In genomic region chr16:84755004-84755672, GRCh38 we compare ENCODE assay signal across 11 cellular contexts. TPM values are rescaled to one million over a fixed set of nuclear protein-coding genes. Genes with fewer than 3 reads are reported as not detected.
DNase-seq lines count a peak whose midpoint lies in the region; ATAC-seq, FAIRE-seq and TF ChIP-seq lines count a peak whose summit lies in the region.
"Had no signal": no experiment of that assay in that cellular context is flagged by ENCODE, and none has a peak within 500 bp of the region (broad histone marks: within the 10 kb centered on the region; RNA-seq: fewer than 3 reads in every experiment).

No MANE protein-coding gene starts in this region.

- H3K36me3 Mint-ChIP-seq in CD4-positive, CD25-positive, alpha-beta regulatory T cell, result peaks cover 8% of the 10 kb centered on the region

- H3F3A ChIP-seq in Loucy (ENCODE audit: low read depth), result peaks cover 10% of the 10 kb centered on the region

- H3K14ac ChIP-seq in trophoblast cell (ENCODE audit: low read length), result peak overlapping the region; percentile 12

- peaks cover 8% of the 10 kb centered on the region for H4K20me1 ChIP-seq in Loucy (ENCODE audit: insufficient read depth, low read length, poor library complexity, severe bottlenecking)

- H3K9ac ChIP-seq in Loucy (ENCODE audit: low read depth, low read length, poor library complexity, severe bottlenecking) (peak overlapping the region; percentile 62), trophoblast cell (ENCODE audit: low read length) (no peak overlapping the region)

- no peak overlapping the region for H3K4me3 ChIP-seq in CD4-positive, CD25-positive, alpha-beta regulatory T cell (ENCODE audit: low read depth, low read length)
- peak overlapping the region; percentile 18 for H3K4me3 ChIP-seq in Loucy (ENCODE audit: low read length, poor library complexity, severe bottlenecking)
- H3K4me3 ChIP-seq in effector memory CD4-positive, alpha-beta T cell (ENCODE audit: insufficient read depth, low read depth, low read length, poor library complexity, severe bottlenecking), result peak overlapping the region; percentile 28
- H3K4me3 ChIP-seq in trophoblast cell (ENCODE audit: low read depth, low read length), result no peak overlapping the region
- H3K4me3 ChIP-seq: coronary artery, SK-N-MC had no signal

- DNase-seq in CD4-positive, CD25-positive, alpha-beta regulatory T cell, result no peak
- no peak for DNase-seq in effector memory CD4-positive, alpha-beta T cell
- DNase-seq in trophoblast cell, result no peak
- no peak for DNase-seq in stimulated activated naive CD4-positive, alpha-beta T cell treated with Interleukin-2 at 50 U/mL for 16 hours (lab: John Stamatoyannopoulos, UW)
- no peak for DNase-seq in D721Med (ENCODE audit: insufficient read length, low spot score)
- DNase-seq in anterior cingulate cortex (lab: John Stamatoyannopoulos, UW), result no peak
- DNase-seq in H54 (ENCODE audit: insufficient read length, low spot score), result no peak

- H3K23ac ChIP-seq in trophoblast cell (ENCODE audit: low read length), result no peak overlapping the region

- peak overlapping the region; percentile 28 for H3K27ac ChIP-seq in CD4-positive, CD25-positive, alpha-beta regulatory T cell (ENCODE audit: insufficient read depth, low read length, poor library complexity, severe bottlenecking)
- H3K27ac ChIP-seq in effector memory CD4-positive, alpha-beta T cell (ENCODE audit: insufficient read depth, low read length, poor library complexity, severe bottlenecking), result peak overlapping the region; percentile 46
- H3K27ac ChIP-seq in trophoblast cell (ENCODE audit: low read depth, low read length), result no peak overlapping the region
- H3K27ac ChIP-seq: coronary artery, SK-N-MC had no signal

- no peaks in the 10 kb centered on the region for H3K9me3 ChIP-seq in CD4-positive, CD25-positive, alpha-beta regulatory T cell (ENCODE audit: control insufficient read depth in 2 of 2, low read length in 2 of 2)
- H3K9me3 ChIP-seq in Loucy (ENCODE audit: insufficient read depth, low read depth, low read length) (no peaks in the 10 kb centered on the region), trophoblast cell (ENCODE audit: insufficient read depth, low read depth, low read length) (no peaks in the 10 kb centered on the region)
- H3K9me3 ChIP-seq in effector memory CD4-positive, alpha-beta T cell (ENCODE audit: control insufficient read depth, low read length), result no peaks in the 10 kb centered on the region

- peak overlapping the region; percentile 59 for H2BK12ac ChIP-seq in trophoblast cell (ENCODE audit: low read length)

- H3K4me2 ChIP-seq in Loucy (ENCODE audit: low read depth, low read length, poor library complexity, severe bottlenecking) (peak overlapping the region; percentile 55), trophoblast cell (ENCODE audit: low read length) (no peak overlapping the region)

- peaks cover 55% of the 10 kb centered on the region for H3K4me1 ChIP-seq in CD4-positive, CD25-positive, alpha-beta regulatory T cell (ENCODE audit: control insufficient read depth, insufficient read depth, low read length, poor library complexity, severe bottlenecking)
- H3K4me1 ChIP-seq in Loucy (ENCODE audit: insufficient read depth, low read length, poor library complexity, severe bottlenecking) (peaks cover 59% of the 10 kb centered on the region), trophoblast cell (ENCODE audit: control insufficient read depth in 1 of 2, insufficient read depth in 2 of 2, low read length in 2 of 2) (peaks cover 2 to 6% of the 10 kb centered on the region in 2 experiments)
- peaks cover 50% of the 10 kb centered on the region for H3K4me1 ChIP-seq in effector memory CD4-positive, alpha-beta T cell (ENCODE audit: control insufficient read depth, insufficient read depth, low read length, poor library complexity, severe bottlenecking)

- peaks cover 89% of the 10 kb centered on the region for H3K79me2 ChIP-seq in Loucy (ENCODE audit: insufficient read depth, low read length)
- peaks cover 4% of the 10 kb centered on the region for H3K79me2 ChIP-seq in trophoblast cell (ENCODE audit: control insufficient read depth, insufficient read depth, low read length, poor library complexity)

- TF ChIP-seq CTCF in Loucy (conservative IDR thresholded peaks at IDR 0.05; ENCODE audit: low read length) (no peak), D721Med (IDR thresholded peaks at IDR 0.05; ENCODE audit: insufficient read depth, missing control alignments) (no peak)

- no peak for ATAC-seq in CD4-positive, CD25-positive, alpha-beta regulatory T cell (ENCODE audit: low read depth in 2 of 2)

- H3K79me1 ChIP-seq in trophoblast cell (ENCODE audit: low read length), result peaks cover 4% of the 10 kb centered on the region

- H2AFZ ChIP-seq in Loucy (ENCODE audit: low read length), result no peak overlapping the region
- no peak overlapping the region for H2AFZ ChIP-seq in trophoblast cell (ENCODE audit: insufficient read depth, low read length, poor library complexity)

- peak overlapping the region in 3 of 4 donors; percentile 39 to 64 (median 50) for H3K4me3 Mint-ChIP-seq in CD4-positive, CD25-positive, alpha-beta regulatory T cell

- H3K27me3 ChIP-seq in CD4-positive, CD25-positive, alpha-beta regulatory T cell (ENCODE audit: control insufficient read depth, insufficient read depth, low read length), result no peaks in the 10 kb centered on the region
- H3K27me3 ChIP-seq in Loucy (ENCODE audit: insufficient read depth, low read length, poor library complexity, severe bottlenecking) (no peaks in the 10 kb centered on the region), trophoblast cell (ENCODE audit: insufficient read depth, low read length) (no peaks in the 10 kb centered on the region)
- H3K27me3 ChIP-seq in effector memory CD4-positive, alpha-beta T cell (replicated peaks; ENCODE audit: control insufficient read depth, insufficient read depth, low read length, poor library complexity, severe bottlenecking), result no peaks in the 10 kb centered on the region

- no peaks in the 10 kb centered on the region for H3K9me2 ChIP-seq in Loucy (replicated peaks; ENCODE audit: low read depth, low read length)

- no peak overlapping the region for H4K8ac ChIP-seq in trophoblast cell (ENCODE audit: low read depth, low read length)

- peak overlapping the region; percentile 93 for H3K18ac ChIP-seq in trophoblast cell (ENCODE audit: low read length)

- no peaks in the 10 kb centered on the region for H3K27me3 Mint-ChIP-seq in CD4-positive, CD25-positive, alpha-beta regulatory T cell
- H3K27me3 Mint-ChIP-seq: stimulated activated naive CD8-positive, alpha-beta T cell treated with anti-CD3 and anti-CD28 coated beads, Interleukin-15, amount 100 ng/mL, for 72 hours had no signal

- TF ChIP-seq POLR2A in H54 (IDR thresholded peaks at IDR 0.05; ENCODE audit: low read depth, low read length), result no peak

- H3K9me3 Mint-ChIP-seq in CD4-positive, CD25-positive, alpha-beta regulatory T cell, result no peaks in the 10 kb centered on the region
- H3K9me3 Mint-ChIP-seq: stimulated activated naive CD8-positive, alpha-beta T cell treated with anti-CD3 and anti-CD28 coated beads, Interleukin-15, amount 100 ng/mL, for 72 hours had no signal

- peak overlapping the region; percentile 31 to 80 (median 76) for H3K27ac Mint-ChIP-seq in CD4-positive, CD25-positive, alpha-beta regulatory T cell

- H3K36me3 ChIP-seq in CD4-positive, CD25-positive, alpha-beta regulatory T cell (ENCODE audit: control insufficient read depth, insufficient read depth, low read length), result peaks cover 8% of the 10 kb centered on the region
- H3K36me3 ChIP-seq in Loucy (ENCODE audit: insufficient read depth, low read length) (peaks cover 13% of the 10 kb centered on the region; the same call in 1 of the 2 replicates), trophoblast cell (ENCODE audit: control insufficient read depth in 1 of 2, insufficient read depth in 2 of 2, low read length in 2 of 2) (peaks cover 5 to 8% of the 10 kb centered on the region in 2 experiments)
- H3K36me3 ChIP-seq in effector memory CD4-positive, alpha-beta T cell (ENCODE audit: control insufficient read depth, insufficient read depth, low read length), result no peaks in the 10 kb centered on the region

- peak overlapping the region; percentile 22 for H3K4ac ChIP-seq in trophoblast cell (ENCODE audit: low read depth, low read length)

- H4K91ac ChIP-seq in trophoblast cell (ENCODE audit: low read depth, low read length), result peak overlapping the region; percentile 12

- H2BK120ac ChIP-seq in trophoblast cell (ENCODE audit: insufficient read depth, low read length, poor library complexity), result peak overlapping the region; percentile 65

- peak overlapping the region; percentile 45 for H2AK5ac ChIP-seq in trophoblast cell (ENCODE audit: low read length)

- no peak overlapping the region for H4K12ac ChIP-seq in trophoblast cell (ENCODE audit: low read depth, low read length)

- peak overlapping the region; percentile 14 for H2BK5ac ChIP-seq in trophoblast cell (ENCODE audit: low read depth, low read length, poor library complexity)

- WGBS in trophoblast cell (ENCODE audit: extremely low coverage, insufficient coverage, insufficient read length), result no CpG with 5 or more reads among the region's 17 CpGs

- no peak for FAIRE-seq in D721Med (lab: Jason Lieb, UNC)
- FAIRE-seq in H54 (lab: Jason Lieb, UNC), result no peak

- H3K4me1 Mint-ChIP-seq in CD4-positive, CD25-positive, alpha-beta regulatory T cell, result peaks cover 52 to 85% (median 72%) of the 10 kb centered on the region in 4 donors

RNA-seq across cellular contexts. Expression of gene USP10, which starts 55.3 kb away (rescaled TPM):
- total RNA-seq in CD4-positive, CD25-positive, alpha-beta regulatory T cell, result 112 TPM
- polyA plus RNA-seq in CD4-positive, CD25-positive, alpha-beta regulatory T cell, result 10 to 100 TPM; 64.0 to 95.1 (median 79.0) TPM
- 86.2 and 87.9 TPM in 2 replicates for polyA plus RNA-seq in trophoblast cell (2013)

Comparison
In these comparisons a context has a peak if more than half of its experiments do, and no peak if none do; other contexts are left out.
1. H3K4me3 ChIP-seq: peak in Loucy (single experiment) and effector memory CD4-positive, alpha-beta T cell (single experiment); none in CD4-positive, CD25-positive, alpha-beta regulatory T cell (single experiment) and trophoblast cell (single experiment).